In genomic region chr4:74039065-74039763, GRCh38 we compare ENCODE assay signal across 8 cellular contexts. TPM values are rescaled to one million over a fixed set of nuclear protein-coding genes. Genes with fewer than 3 reads are reported as not detected.
DNase-seq lines count a peak whose midpoint lies in the region; ATAC-seq and TF ChIP-seq lines count a peak whose summit lies in the region.

No MANE protein-coding gene starts in this region.

- intact Hi-C loops in ascending aorta (cut with DNase I) = loop anchor here (5.0 kb wide), 3 partner anchors 58 to 377 kb away; partner anchors contain the start of gene CXCL2
- intact Hi-C loops in stomach (cut with DNase I; ENCODE audit: low total_unique reads) = no loop called here

- H3K4me1 ChIP-seq in ascending aorta (peaks cover 0 to 3% of the 10 kb centered on the region in 2 donors), stomach (peaks cover 0 to 31% (median 10%) of the 10 kb centered on the region in 4 donors)

- ATAC-seq in GM18870 (IDR thresholded peaks at IDR 0.05; ENCODE audit: unreplicated experiment) (peak; percentile 45), HG03442 (IDR thresholded peaks at IDR 0.05; ENCODE audit: unreplicated experiment) (peak; percentile 33)

- H3K4me3 ChIP-seq in AG04450 (ENCODE audit: low read depth, low read length) (peak overlapping the region; percentile 78), ascending aorta (peak overlapping the region; percentile 78 to 83), stomach (peak overlapping the region; percentile 58 to 68 (median 62))

- WGBS in stomach, 5 donors = 4 to 7% (median 5%) methylated on average over 12 of the region's 12 CpGs

- no peak for TF ChIP-seq POLR2A in stomach (IDR thresholded peaks at IDR 0.05)

- H3K27me3 ChIP-seq in AG04450 (ENCODE audit: control insufficient read depth, insufficient read depth, low read length) (no peaks in the 10 kb centered on the region), ascending aorta (no peaks in the 10 kb centered on the region), stomach (no peaks in the 10 kb centered on the region)

- POLR2A ChIA-PET in AG04450 (lab: Yijun Ruan, JAX) = interaction anchor here (0.9 to 1.6 kb wide), 2 partner anchors 42 to 378 kb away, joined by 3 to 5 read pairs; no protein-coding TSS in a partner anchor

- H3K36me3 ChIP-seq in ascending aorta = no peaks in the 10 kb centered on the region
- no peaks in the 10 kb centered on the region for H3K36me3 ChIP-seq in stomach

- peak overlapping the region; percentile 22 for H3K27ac ChIP-seq in AG04450 (ENCODE audit: low read depth, low read length)
- peak overlapping the region; percentile 22 to 46 for H3K27ac ChIP-seq in ascending aorta
- peak overlapping the region; percentile 67 to 84 (median 78) for H3K27ac ChIP-seq in stomach

- no peak for TF ChIP-seq EP300 in stomach (IDR thresholded peaks at IDR 0.05)

- CTCF ChIA-PET in AG04450 (lab: Charles Lee) = interaction anchor here (0.5 to 2.0 kb wide), 24 partner anchors 11 to 387 kb away, joined by 3 to 8 read pairs (median 3); partner anchors contain the start of gene CXCL2

- DNase-seq in AG04450 (ENCODE audit: low read depth, low spot score) = no peak
- DNase-seq in ascending aorta (ENCODE audit: low spot score in 2 of 2) = no peak
- DNase-seq in iris pigment epithelial cell (ENCODE audit: low read depth) = peak; percentile 45
- no peak for DNase-seq in stomach
- no peak for DNase-seq in NK-92 (lab: John Stamatoyannopoulos, UW; ENCODE audit: unreplicated experiment)
- no peak for DNase-seq in T-helper 9 cell

- H3K9me3 ChIP-seq in AG04450 (ENCODE audit: control insufficient read depth, insufficient read depth, low read length) (no peaks in the 10 kb centered on the region), ascending aorta (no peaks in the 10 kb centered on the region), stomach (no peaks in the 10 kb centered on the region)

- no peak for TF ChIP-seq CTCF in AG04450 (IDR thresholded peaks at IDR 0.05; ENCODE audit: low read depth, low read length)
- TF ChIP-seq CTCF in ascending aorta (IDR thresholded peaks at IDR 0.05) = no peak
- no peak for TF ChIP-seq CTCF in stomach (IDR thresholded peaks at IDR 0.05)

RNA-seq across cellular contexts. Expression of gene CXCL3, which starts 0.7 kb away (rescaled TPM):
- polyA plus RNA-seq in AG04450 (2011; rRNA removed) (0.43 and 0.74 TPM in 2 replicates), stomach (10 to 100 TPM in 2 of 3 donors, 1 to 10 TPM in 1; 2.7 to 39.7 (median 18.5) TPM)
- polyA minus RNA-seq in AG04450 (2011; rRNA and poly(A)+ RNA removed) = 0.39 and 0.46 TPM in 2 replicates
- total RNA-seq in ascending aorta (not detected), stomach (10 to 100 TPM in 2 of 5 donors, 1 to 10 TPM in 2, not detected in 1; 3.5 to 94.6 (median 25.2) TPM)

RNA-seq across cellular contexts. Expression of gene CXCL5, which starts 40.7 kb away (rescaled TPM):
- polyA plus RNA-seq in AG04450 (2011; rRNA removed) = 0.36 and 0.69 TPM in 2 replicates
- 0.22 TPM in 1 of 2 replicates, not detected in the other for polyA minus RNA-seq in AG04450 (2011; rRNA and poly(A)+ RNA removed)
- total RNA-seq in ascending aorta = not detected
- 10 to 100 TPM in 2 of 5 donors, 1 to 10 TPM in 2, not detected in 1; 1.3 to 40.1 (median 13.4) TPM for total RNA-seq in stomach
- polyA plus RNA-seq in stomach = 10 to 100 TPM in 1 of 3 donors, 1 to 10 TPM in 1, not detected in 1; 4.9 to 21.2 TPM

RNA-seq across cellular contexts. Expression of gene PPBP, which starts 51.2 kb away (rescaled TPM):
- not detected in 2 replicates for polyA plus RNA-seq in AG04450 (2011; rRNA removed)
- not detected in 2 replicates for polyA minus RNA-seq in AG04450 (2011; rRNA and poly(A)+ RNA removed)
- total RNA-seq in ascending aorta = not detected
- 1 to 10 TPM in 1 of 5 donors, not detected in 4; 6.6 TPM for total RNA-seq in stomach
- 1 to 10 TPM in 1 of 3 donors, not detected in 2; 2.4 TPM for polyA plus RNA-seq in stomach

RNA-seq across cellular contexts. Expression of gene PF4, which starts 57.4 kb away (rescaled TPM):
- polyA plus RNA-seq in AG04450 (2011; rRNA removed) (not detected in 2 replicates), stomach (1 to 10 TPM in 2 of 3 donors, not detected in 1; 2.4 to 3.9 TPM)
- not detected in 2 replicates for polyA minus RNA-seq in AG04450 (2011; rRNA and poly(A)+ RNA removed)
- total RNA-seq in ascending aorta (11.7 TPM), stomach (1 to 10 TPM in 2 of 5 donors, not detected in 3; 1.4 to 5.8 TPM)

RNA-seq across cellular contexts. Expression of gene CXCL2, which starts 59.8 kb away (rescaled TPM):
- 0.69 and 0.84 TPM in 2 replicates for polyA plus RNA-seq in AG04450 (2011; rRNA removed)
- polyA minus RNA-seq in AG04450 (2011; rRNA and poly(A)+ RNA removed) = 0.55 and 1.3 TPM in 2 replicates
- total RNA-seq in ascending aorta = 254 TPM
- total RNA-seq in stomach = 100 to 1,000 TPM in 3 of 5 donors, 1 to 10 TPM in 1, not detected in 1; 5.1 to 388 (median 191) TPM
- polyA plus RNA-seq in stomach = 100 to 1,000 TPM in 1 of 3 donors, 10 to 100 TPM in 1, 1 to 10 TPM in 1; 8.7 to 117 (median 46.4) TPM

Comparison
In these comparisons a context has a peak if more than half of its experiments do, and no peak if none do; other contexts are left out.
1. H3K27ac ChIP-seq: peak in every context shown above with its lines; median percentile 78 in stomach; 34 in ascending aorta; 22 in AG04450.